ENCODE assay signal across 14 cellular contexts in genomic region chr7:117808273-117808868, GRCh38.
DNase-seq lines count a peak whose midpoint lies in the region; ATAC-seq and TF ChIP-seq lines count a peak whose summit lies in the region.
"Had no signal": no experiment of that assay in that cellular context is flagged by ENCODE, and none has a peak within 500 bp of the region (broad histone marks: within the 10 kb centered on the region; RNA-seq: fewer than 3 reads in every experiment).

No MANE protein-coding gene starts in this region.

- no peaks in the 10 kb centered on the region for H3K27me3 ChIP-seq in esophagus muscularis mucosa
- H3K27me3 ChIP-seq in neural cell (ENCODE audit: insufficient read depth, low read depth, low read length): no peaks in the 10 kb centered on the region
- H3K27me3 ChIP-seq: ascending aorta; BLaER1 treated with 17β-estradiol and CSF1 and Interleukin-3, amounts not matched to agents 10 nM and 100 nM; hepatocyte; ovary had no signal

- H3K9ac ChIP-seq in neural cell (ENCODE audit: low read length): no peak overlapping the region
- H3K9ac ChIP-seq: BLaER1 treated with 17β-estradiol and CSF1 and Interleukin-3, amounts not matched to agents 10 nM and 100 nM had no signal

- H3K79me2 ChIP-seq in neural cell (replicated peaks; ENCODE audit: insufficient read depth, low read length): no peaks in the 10 kb centered on the region
- H3K79me2 ChIP-seq: hepatocyte had no signal

- H3K4me1 ChIP-seq in esophagus muscularis mucosa: peaks cover 17 to 37% (median 26%) of the 10 kb centered on the region in 4 donors

- H3K9me2 ChIP-seq in neural cell (ENCODE audit: insufficient read depth, low read length): no peaks in the 10 kb centered on the region

- H3K4me2 ChIP-seq in neural cell (ENCODE audit: low read length): peak overlapping the region; percentile 20
- H3K4me2 ChIP-seq: hepatocyte had no signal

- no peak for TF ChIP-seq RAD21 in neural cell (conservative IDR thresholded peaks at IDR 0.05)

- no peaks in the 10 kb centered on the region for H3K4me1 Mint-ChIP-seq in activated naive CD4-positive, alpha-beta T cell treated with anti-CD3 and anti-CD28 coated beads for 36 hours (ENCODE audit: low read depth)

- no peaks in the 10 kb centered on the region for H4K20me1 ChIP-seq in neural cell (ENCODE audit: insufficient read depth)
- H4K20me1 ChIP-seq: BLaER1 treated with 17β-estradiol and CSF1 and Interleukin-3, amounts not matched to agents 10 nM and 100 nM had no signal

- no peaks in the 10 kb centered on the region for H3K9me3 Mint-ChIP-seq in activated naive CD4-positive, alpha-beta T cell treated with anti-CD3 and anti-CD28 coated beads for 36 hours

- H3K27me3 Mint-ChIP-seq in activated naive CD4-positive, alpha-beta T cell treated with anti-CD3 and anti-CD28 coated beads for 36 hours (ENCODE audit: low read depth): no peaks in the 10 kb centered on the region

- no peak for TF ChIP-seq EP300 in esophagus muscularis mucosa (IDR thresholded peaks at IDR 0.05)
- TF ChIP-seq EP300 in neural cell (conservative IDR thresholded peaks at IDR 0.05; ENCODE audit: poor library complexity, severe bottlenecking): peak; percentile 84

- H3K9me3 ChIP-seq in esophagus muscularis mucosa (no peaks in the 10 kb centered on the region), neural cell (ENCODE audit: low read length) (no peaks in the 10 kb centered on the region)
- H3K9me3 ChIP-seq: ascending aorta; BLaER1 treated with 17β-estradiol and CSF1 and Interleukin-3, amounts not matched to agents 10 nM and 100 nM; ovary had no signal

- no peak overlapping the region for H2AFZ ChIP-seq in neural cell (ENCODE audit: low read depth, low read length)
- H2AFZ ChIP-seq: hepatocyte had no signal

- no peak overlapping the region for H3K4me3 Mint-ChIP-seq in activated naive CD4-positive, alpha-beta T cell treated with anti-CD3 and anti-CD28 coated beads for 36 hours

- WGBS in esophagus muscularis mucosa: 38% methylated on average over 8 of the region's 8 CpGs

- ATAC-seq in HG02571 (IDR thresholded peaks at IDR 0.05; ENCODE audit: unreplicated experiment): no peak
- no peak for ATAC-seq in GM21576 (IDR thresholded peaks at IDR 0.05; ENCODE audit: unreplicated experiment)
- ATAC-seq: HCT116 had no signal

- TF ChIP-seq CTCF in esophagus muscularis mucosa (IDR thresholded peaks at IDR 0.05) (no peak), neural cell (IDR thresholded peaks at IDR 0.05; ENCODE audit: poor library complexity, severe bottlenecking) (no peak)

- H3K27ac Mint-ChIP-seq in activated naive CD4-positive, alpha-beta T cell treated with anti-CD3 and anti-CD28 coated beads for 36 hours: no peak overlapping the region

- H3K4me3 ChIP-seq in esophagus muscularis mucosa: no peak overlapping the region
- peak overlapping the region; percentile 32 for H3K4me3 ChIP-seq in neural cell (ENCODE audit: low read length)
- H3K4me3 ChIP-seq: BLaER1 treated with 17β-estradiol and CSF1 and Interleukin-3, amounts not matched to agents 10 nM and 100 nM; hepatocyte; ovary had no signal

- H3F3A ChIP-seq in neural cell (ENCODE audit: insufficient read depth, low read length, poor library complexity, severe bottlenecking): peaks cover 3% of the 10 kb centered on the region

- intact Hi-C loops in esophagus muscularis mucosa (cut with DNase I): no loop called here
- intact Hi-C loops in activated naive CD4-positive, alpha-beta T cell treated with anti-CD3 and anti-CD28 coated beads for 36 hours (cut with micrococcal nuclease): no loop called here

- no peak for TF ChIP-seq POLR2A in esophagus muscularis mucosa (IDR thresholded peaks at IDR 0.05; ENCODE audit: low read depth)

- DNase-seq in DMS79 treated with DMSO at 0.1 percent for 48 hours (lab: John Stamatoyannopoulos, UW) (peak; percentile 100), NCI-H446 treated with DMSO at 0.1 percent for 48 hours (lab: John Stamatoyannopoulos, UW) (peak; percentile 83), esophagus muscularis mucosa (ENCODE audit: extremely low spot score) (no peak), AML-193 (lab: John Stamatoyannopoulos, UW) (no peak)
- DNase-seq in activated naive CD4-positive, alpha-beta T cell treated with anti-CD3 and anti-CD28 coated beads for 36 hours: no peak
- DNase-seq: activated CD4-positive, alpha-beta T cell treated with anti-CD3 and anti-CD28 coated beads, Interleukin-2, amount 50 U/mL, for 48 hours had no signal

- no peaks in the 10 kb centered on the region for H3K36me3 Mint-ChIP-seq in activated naive CD4-positive, alpha-beta T cell treated with anti-CD3 and anti-CD28 coated beads for 36 hours (ENCODE audit: low read depth)

- CTCF ChIA-PET in activated naive CD4-positive, alpha-beta T cell treated with anti-CD3 and anti-CD28 coated beads for 36 hours (lab: Charles Lee): no interaction called here

- H3K36me3 ChIP-seq in esophagus muscularis mucosa: no peaks in the 10 kb centered on the region
- no peaks in the 10 kb centered on the region for H3K36me3 ChIP-seq in neural cell (ENCODE audit: insufficient read depth, low read length)
- H3K36me3 ChIP-seq: ascending aorta; BLaER1 treated with 17β-estradiol and CSF1 and Interleukin-3, amounts not matched to agents 10 nM and 100 nM; ovary had no signal

- H3K27ac ChIP-seq in esophagus muscularis mucosa (replicated peaks in 1 of 4) (peak overlapping the region in 3 of 4 donors; percentile 4 to 56 (median 10)), neural cell (ENCODE audit: low read length) (peak overlapping the region; percentile 72)
- H3K27ac ChIP-seq: hepatocyte, ovary had no signal

TF ChIP-seq in neural cell, 6 proteins besides CTCF, POLR2A, EP300 and RAD21:
- TF ChIP-seq POLR2AphosphoS5 (IDR thresholded peaks at IDR 0.05) (peak; percentile 82), REST (IDR thresholded peaks at IDR 0.05; ENCODE audit: borderline replicate concordance) (peak; percentile 73), SMC3 (conservative IDR thresholded peaks at IDR 0.05; ENCODE audit: poor library complexity) (no peak)

Comparison
In these comparisons a context has a peak if more than half of its experiments do, and no peak if none do; other contexts are left out.
1. DNase-seq: peak in DMS79 treated with DMSO at 0.1 percent for 48 hours (single experiment) and NCI-H446 treated with DMSO at 0.1 percent for 48 hours (single experiment); none in esophagus muscularis mucosa (single experiment), activated naive CD4-positive, alpha-beta T cell treated with anti-CD3 and anti-CD28 coated beads for 36 hours (single experiment) and AML-193 (0 of 2).